Comparison of ENCODE assay signal across 28 cellular contexts in genomic region chr4:4641661-4642180, GRCh38.
DNase-seq lines count a peak whose midpoint lies in the region; ATAC-seq and TF ChIP-seq lines count a peak whose summit lies in the region.
"Had no signal": no experiment of that assay in that cellular context is flagged by ENCODE, and none has a peak within 500 bp of the region (broad histone marks: within the 10 kb centered on the region; RNA-seq: fewer than 3 reads in every experiment).

No MANE protein-coding gene starts in this region.

- TF ChIP-seq CTCF in right atrium auricular region (IDR thresholded peaks at IDR 0.05) (no peak), endodermal cell (conservative IDR thresholded peaks at IDR 0.05) (no peak)

- peaks cover 0 to under 1% of the 10 kb centered on the region in 2 donors for H3K9me3 ChIP-seq in right atrium auricular region
- H3K9me3 ChIP-seq in endodermal cell (ENCODE audit: control insufficient read depth, low read length) = no peaks in the 10 kb centered on the region
- peaks cover under 1% of the 10 kb centered on the region for H3K9me3 ChIP-seq in mesodermal cell (ENCODE audit: control insufficient read depth, low read length)
- H3K9me3 ChIP-seq: mucosa of descending colon, sigmoid colon, suprapubic skin had no signal

- peak overlapping the region; percentile 62 for H3K27ac Mint-ChIP-seq in endodermal cell
- H3K27ac Mint-ChIP-seq in activated T-cell treated with anti-CD3 and anti-CD28 coated beads, Interleukin-2, amount 50 U/mL, for 24 hours = no peak overlapping the region
- H3K27ac Mint-ChIP-seq: activated naive CD8-positive, alpha-beta T cell treated with anti-CD3 and anti-CD28 coated beads, Interleukin-2, amount 50 U/mL, for 24 hours; CD4-positive, CD25-positive, alpha-beta regulatory T cell; stimulated activated memory B cell treated with anti-CD40 and anti-IgM and Interleukin-4, amounts not matched to agents 10 μg/mL and 1 μg/mL and 100 μg/mL, for 72 hours; T-helper 2 cell treated with Interferon-gamma antibody and Interleukin-4, amounts not matched to agents 5 μg/mL and 100 μg/mL, for 36 hours had no signal

- H3K27ac ChIP-seq in right atrium auricular region = no peak overlapping the region
- H3K27ac ChIP-seq in endodermal cell (ENCODE audit: low read depth, low read length) = peak overlapping the region; percentile 5
- H3K27ac ChIP-seq in mesodermal cell (ENCODE audit: low read depth, low read length, severe bottlenecking) = peak overlapping the region; percentile 85
- H3K27ac ChIP-seq: heart left ventricle, sigmoid colon, suprapubic skin had no signal

- intact Hi-C loops in cardiac septum (cut with DNase I) = no loop called here

- ATAC-seq in GM21390 (IDR thresholded peaks at IDR 0.05; ENCODE audit: unreplicated experiment) = no peak
- ATAC-seq: activated naive CD8-positive, alpha-beta T cell treated with anti-CD3 and anti-CD28 coated beads, Interleukin-2, amount 50 U/mL, for 24 hours; heart left ventricle; mucosa of descending colon; stimulated activated memory B cell treated with anti-CD40 and anti-IgM and Interleukin-4, amounts not matched to agents 10 μg/mL and 1 μg/mL and 100 μg/mL, for 72 hours had no signal

- peaks cover 10% of the 10 kb centered on the region for H3K9me3 Mint-ChIP-seq in endodermal cell
- peaks cover 11% of the 10 kb centered on the region for H3K9me3 Mint-ChIP-seq in activated T-cell treated with anti-CD3 and anti-CD28 coated beads, Interleukin-2, amount 50 U/mL, for 24 hours
- H3K9me3 Mint-ChIP-seq: T-helper 2 cell treated with Interferon-gamma antibody and Interleukin-4, amounts not matched to agents 5 μg/mL and 100 μg/mL, for 36 hours had no signal

- H3K9ac ChIP-seq in endodermal cell (ENCODE audit: extremely low read depth, low read length, poor library complexity, severe bottlenecking) = no peak overlapping the region

- H3K4me3 Mint-ChIP-seq in endodermal cell = peak overlapping the region; percentile 37
- H3K4me3 Mint-ChIP-seq in activated T-cell treated with anti-CD3 and anti-CD28 coated beads, Interleukin-2, amount 50 U/mL, for 24 hours = no peak overlapping the region
- H3K4me3 Mint-ChIP-seq: activated naive CD8-positive, alpha-beta T cell treated with anti-CD3 and anti-CD28 coated beads, Interleukin-2, amount 50 U/mL, for 24 hours; CD4-positive, CD25-positive, alpha-beta regulatory T cell; stimulated activated memory B cell treated with anti-CD40 and anti-IgM and Interleukin-4, amounts not matched to agents 10 μg/mL and 1 μg/mL and 100 μg/mL, for 72 hours; T-helper 2 cell treated with Interferon-gamma antibody and Interleukin-4, amounts not matched to agents 5 μg/mL and 100 μg/mL, for 36 hours had no signal

- H3K36me3 ChIP-seq in right atrium auricular region (no peaks in the 10 kb centered on the region), endodermal cell (ENCODE audit: control insufficient read depth, insufficient read depth, low read length) (no peaks in the 10 kb centered on the region), mesodermal cell (ENCODE audit: control insufficient read depth, insufficient read depth, low read length) (no peaks in the 10 kb centered on the region)
- H3K36me3 ChIP-seq: heart left ventricle, sigmoid colon, suprapubic skin had no signal

- H3K27me3 Mint-ChIP-seq in endodermal cell (ENCODE audit: insufficient read depth) = peaks cover 77% of the 10 kb centered on the region
- H3K27me3 Mint-ChIP-seq in activated T-cell treated with anti-CD3 and anti-CD28 coated beads, Interleukin-2, amount 50 U/mL, for 24 hours = no peaks in the 10 kb centered on the region
- H3K27me3 Mint-ChIP-seq: activated naive CD8-positive, alpha-beta T cell treated with anti-CD3 and anti-CD28 coated beads, Interleukin-2, amount 50 U/mL, for 24 hours; CD4-positive, CD25-positive, alpha-beta regulatory T cell; stimulated activated memory B cell treated with anti-CD40 and anti-IgM and Interleukin-4, amounts not matched to agents 10 μg/mL and 1 μg/mL and 100 μg/mL, for 72 hours had no signal

- H3K4me1 Mint-ChIP-seq in endodermal cell = peaks cover 48% of the 10 kb centered on the region
- H3K4me1 Mint-ChIP-seq in activated T-cell treated with anti-CD3 and anti-CD28 coated beads, Interleukin-2, amount 50 U/mL, for 24 hours (ENCODE audit: low read depth) = peaks cover 16% of the 10 kb centered on the region
- H3K4me1 Mint-ChIP-seq: stimulated activated memory B cell treated with anti-CD40 and anti-IgM and Interleukin-4, amounts not matched to agents 10 μg/mL and 1 μg/mL and 100 μg/mL, for 72 hours had no signal

- H3K4me3 ChIP-seq in right atrium auricular region (no peak overlapping the region), endodermal cell (ENCODE audit: low read length) (peak overlapping the region; percentile 26), mesodermal cell (ENCODE audit: extremely low read depth, insufficient read depth, low read length, poor library complexity, severe bottlenecking) (no peak overlapping the region)
- H3K4me3 ChIP-seq: heart left ventricle, mucosa of descending colon, sigmoid colon, suprapubic skin had no signal

- H3K36me3 Mint-ChIP-seq in endodermal cell (ENCODE audit: low read depth) = peaks cover 3% of the 10 kb centered on the region
- H3K36me3 Mint-ChIP-seq in activated T-cell treated with anti-CD3 and anti-CD28 coated beads, Interleukin-2, amount 50 U/mL, for 24 hours (ENCODE audit: low read depth) = peaks cover 18% of the 10 kb centered on the region

- 20 to 30% methylated on average over 10 to 17 of the region's 17 CpGs for WGBS in endodermal cell (ENCODE audit: insufficient coverage in 1 of 2, insufficient read length in 1 of 2), 2 experiments
- WGBS in mesodermal cell (ENCODE audit: insufficient coverage in 2 of 2), 2 experiments = 26 to 31% methylated on average over 12 to 16 of the region's 17 CpGs

- no peaks in the 10 kb centered on the region for H3K27me3 ChIP-seq in right atrium auricular region
- H3K27me3 ChIP-seq in endodermal cell (ENCODE audit: control insufficient read depth, insufficient read depth, low read length, poor library complexity, severe bottlenecking) = peaks cover 48% of the 10 kb centered on the region
- H3K27me3 ChIP-seq: heart left ventricle, sigmoid colon, suprapubic skin had no signal

- H3K4me1 ChIP-seq in right atrium auricular region = no peaks in the 10 kb centered on the region
- peaks cover 8% of the 10 kb centered on the region for H3K4me1 ChIP-seq in endodermal cell (ENCODE audit: control insufficient read depth, insufficient read depth, low read length)
- peaks cover 55% of the 10 kb centered on the region for H3K4me1 ChIP-seq in mesodermal cell (ENCODE audit: control insufficient read depth, insufficient read depth, low read length, poor library complexity, severe bottlenecking)
- H3K4me1 ChIP-seq: heart left ventricle, sigmoid colon had no signal

- DNase-seq in cardiac septum (ENCODE audit: low spot score) = peak; percentile 33
- no peak for DNase-seq in right atrium auricular region (ENCODE audit: low spot score)
- peak; percentile 79 for DNase-seq in endodermal cell
- no peak for DNase-seq in activated T-cell treated with anti-CD3 and anti-CD28 coated beads, Interleukin-2, amount 50 U/mL, for 24 hours
- DNase-seq in glomerular visceral epithelial cell (ENCODE audit: extremely low spot score) = no peak
- no peak for DNase-seq in GF-D8 (lab: John Stamatoyannopoulos, UW)
- DNase-seq: 8988T; activated CD4-positive, alpha-beta T cell treated with anti-CD3 and anti-CD28 coated beads for 48 hours; activated gamma-delta T cell; activated naive CD8-positive, alpha-beta T cell treated with anti-CD3 and anti-CD28 coated beads, Interleukin-2, amount 50 U/mL, for 24 hours; activated T-cell treated with anti-CD3 and anti-CD28 coated beads, Interleukin-2, amount 50 U/mL, for 1 hour; CD4-positive, CD25-positive, alpha-beta regulatory T cell; effector CD8-positive, alpha-beta T cell; erythroblast; heart left ventricle; mucosa of descending colon; NCI-H1092 treated with DMSO at 0.1 percent for 48 hours; NCI-H1930; NCI-H524 treated with DMSO at 0.1 percent for 48 hours; NK-92 treated with Interleukin-12 subunit alpha and Interleukin-12 subunit beta, amount 100 ng/mL, for 24 hours; Right ventricle myocardium superior; sigmoid colon; stimulated activated CD4-positive, alpha-beta T cell treated with anti-CD3 and anti-CD28 coated beads, Interleukin-4, amount 100 ng/mL, for 4 hours had no signal

Comparison
In these comparisons a context has a peak if more than half of its experiments do, and no peak if none do; other contexts are left out.
1. DNase-seq: peak in cardiac septum (single experiment) and endodermal cell (single experiment); none in right atrium auricular region (single experiment), activated T-cell treated with anti-CD3 and anti-CD28 coated beads, Interleukin-2, amount 50 U/mL, for 24 hours (single experiment), glomerular visceral epithelial cell (single experiment) and GF-D8 (single experiment).
2. H3K27ac ChIP-seq: peak in endodermal cell (single experiment) and mesodermal cell (single experiment); none in right atrium auricular region (0 of 2).